In genomic region chr20:4412216-4412615, GRCh38 we compare ENCODE assay signal across 16 cellular contexts.
DNase-seq lines count a peak whose midpoint lies in the region; TF ChIP-seq lines count a peak whose summit lies in the region.
"Had no signal": no experiment of that assay in that cellular context is flagged by ENCODE, and none has a peak within 500 bp of the region (broad histone marks: within the 10 kb centered on the region; RNA-seq: fewer than 3 reads in every experiment).

No MANE protein-coding gene starts in this region.

- TF ChIP-seq CTCF in RWPE1 (conservative IDR thresholded peaks at IDR 0.05; ENCODE audit: low read depth): no peak

- no peak overlapping the region for H2BK12ac ChIP-seq in trophoblast cell (ENCODE audit: low read length)

- no peak overlapping the region for H2BK120ac ChIP-seq in trophoblast cell (ENCODE audit: insufficient read depth, low read length, poor library complexity)

- POLR2A ChIA-PET in RWPE1 (lab: Yijun Ruan, JAX; ENCODE audit: low non-redundant PET): no interaction called here

- no peak overlapping the region for H3K18ac ChIP-seq in trophoblast cell (ENCODE audit: low read length)

- peaks cover 0 to 1% (median 0%) of the 10 kb centered on the region in 11 experiments; a peak in 1 of 22 replicates for H3K9me3 ChIP-seq in BLaER1 treated with 17β-estradiol and CSF1 and Interleukin-3, amounts not matched to agents 10 nM and 100 nM (replicated peaks in 1 of 11)
- H3K9me3 ChIP-seq in trophoblast cell (ENCODE audit: insufficient read depth, low read depth, low read length): no peaks in the 10 kb centered on the region
- H3K9me3 ChIP-seq: BLaER1 had no signal

- peaks cover 4 to 32% (median 20%) of the 10 kb centered on the region in 10 experiments; a peak in 15 of 20 replicates for H3K4me1 ChIP-seq in BLaER1 treated with 17β-estradiol and CSF1 and Interleukin-3, amounts not matched to agents 10 nM and 100 nM
- peaks cover 12 to 13% of the 10 kb centered on the region in 2 experiments for H3K4me1 ChIP-seq in trophoblast cell (ENCODE audit: control insufficient read depth in 1 of 2, insufficient read depth in 2 of 2, low read length in 2 of 2)

- no peak overlapping the region for H2AK5ac ChIP-seq in trophoblast cell (ENCODE audit: low read length)

- H3K4me2 ChIP-seq in BLaER1 treated with 17β-estradiol and CSF1 and Interleukin-3, amounts not matched to agents 10 nM and 100 nM: peak overlapping the region in 9 of 11 experiments; percentile 14 to 61 (median 32); a peak in 10 of 22 replicates
- no peak overlapping the region for H3K4me2 ChIP-seq in trophoblast cell (ENCODE audit: low read length)
- H3K4me2 ChIP-seq: GM23338 had no signal

- H3K36me3 ChIP-seq in BLaER1 treated with 17β-estradiol and CSF1 and Interleukin-3, amounts not matched to agents 10 nM and 100 nM: no peaks in the 10 kb centered on the region
- no peaks in the 10 kb centered on the region for H3K36me3 ChIP-seq in trophoblast cell (ENCODE audit: control insufficient read depth in 1 of 2, insufficient read depth in 2 of 2, low read length in 2 of 2)
- H3K36me3 ChIP-seq: BLaER1 had no signal

- peak; percentile 69 for DNase-seq in M059J (ENCODE audit: low read depth)
- DNase-seq in RWPE1 (ENCODE audit: low spot score): peak; percentile 17
- DNase-seq in trophoblast cell: peak; percentile 34 to 55
- DNase-seq in activated CD4-positive, alpha-beta T cell treated with anti-CD3 and anti-CD28 coated beads for 48 hours: no peak
- DNase-seq in head of caudate nucleus: no peak
- DNase-seq in UCSD-AML1 (lab: John Stamatoyannopoulos, UW; ENCODE audit: unreplicated experiment): no peak
- DNase-seq: 8988T; CD8-positive, alpha-beta memory T cell; COR-L47; DMS 273 treated with DMSO at 0.1 percent for 48 hours; GF-D8; HCEC 1CT had no signal

- no peak overlapping the region for H3K9ac ChIP-seq in BLaER1 treated with 17β-estradiol and CSF1 and Interleukin-3, amounts not matched to agents 10 nM and 100 nM
- H3K9ac ChIP-seq in trophoblast cell (ENCODE audit: low read length): no peak overlapping the region
- H3K9ac ChIP-seq: BLaER1 had no signal

- no peak overlapping the region for H4K8ac ChIP-seq in trophoblast cell (ENCODE audit: low read depth, low read length)

- no peaks in the 10 kb centered on the region for H3K79me2 ChIP-seq in trophoblast cell (ENCODE audit: control insufficient read depth, insufficient read depth, low read length, poor library complexity)

- H3K27me3 ChIP-seq in BLaER1 treated with 17β-estradiol and CSF1 and Interleukin-3, amounts not matched to agents 10 nM and 100 nM: no peaks in the 10 kb centered on the region
- H3K27me3 ChIP-seq in trophoblast cell (ENCODE audit: insufficient read depth, low read length): no peaks in the 10 kb centered on the region
- H3K27me3 ChIP-seq: BLaER1 had no signal

- H4K20me1 ChIP-seq in BLaER1 treated with 17β-estradiol and CSF1 and Interleukin-3, amounts not matched to agents 10 nM and 100 nM: no peaks in the 10 kb centered on the region
- H4K20me1 ChIP-seq: BLaER1 had no signal

- no peak overlapping the region for H3K14ac ChIP-seq in trophoblast cell (ENCODE audit: low read length)

- H3K27ac ChIP-seq in BLaER1 treated with 17β-estradiol and CSF1 and Interleukin-3, amounts not matched to agents 10 nM and 100 nM: no peak overlapping the region
- H3K27ac ChIP-seq in RWPE1: no peak overlapping the region
- H3K27ac ChIP-seq in trophoblast cell (ENCODE audit: low read depth, low read length): peak overlapping the region; percentile 17
- H3K27ac ChIP-seq: BLaER1, HL-60 had no signal

- no peak overlapping the region for H2AFZ ChIP-seq in trophoblast cell (ENCODE audit: insufficient read depth, low read length, poor library complexity)
- H2AFZ ChIP-seq: GM23338 had no signal

- H3K79me1 ChIP-seq in trophoblast cell (ENCODE audit: low read length): peaks cover 3% of the 10 kb centered on the region

- no peak overlapping the region for H4K12ac ChIP-seq in trophoblast cell (ENCODE audit: low read depth, low read length)

- no peak overlapping the region for H2BK5ac ChIP-seq in trophoblast cell (ENCODE audit: low read depth, low read length, poor library complexity)

- H4K91ac ChIP-seq in trophoblast cell (ENCODE audit: low read depth, low read length): no peak overlapping the region

- no CpG with 5 or more reads among the region's 1 CpG for WGBS in trophoblast cell (ENCODE audit: extremely low coverage, insufficient coverage, insufficient read length)

- intact Hi-C loops in head of caudate nucleus (cut with DNase I): no loop called here

- CTCF ChIA-PET in RWPE1 (lab: Yijun Ruan, JAX): interaction anchor here (0.6 kb wide), 1 partner anchor 172 kb away, joined by 3 read pairs; no protein-coding TSS in a partner anchor

- no peak overlapping the region for H3K4ac ChIP-seq in trophoblast cell (ENCODE audit: low read depth, low read length)

- no peak overlapping the region for H3K23ac ChIP-seq in trophoblast cell (ENCODE audit: low read length)

- H3K4me3 ChIP-seq in BLaER1 treated with 17β-estradiol and CSF1 and Interleukin-3, amounts not matched to agents 10 nM and 100 nM: no peak overlapping the region
- no peak overlapping the region for H3K4me3 ChIP-seq in trophoblast cell (ENCODE audit: low read depth, low read length)
- H3K4me3 ChIP-seq: BLaER1, GM23338 had no signal

Comparison
In these comparisons a context has a peak if more than half of its experiments do, and no peak if none do; other contexts are left out.
1. DNase-seq: peak in M059J (single experiment), RWPE1 (single experiment) and trophoblast cell (2 of 2); none in activated CD4-positive, alpha-beta T cell treated with anti-CD3 and anti-CD28 coated beads for 48 hours (single experiment), head of caudate nucleus (0 of 42) and UCSD-AML1 (single experiment).